8 cellular contexts compared by ENCODE assay signal in the genomic region with DNA sequence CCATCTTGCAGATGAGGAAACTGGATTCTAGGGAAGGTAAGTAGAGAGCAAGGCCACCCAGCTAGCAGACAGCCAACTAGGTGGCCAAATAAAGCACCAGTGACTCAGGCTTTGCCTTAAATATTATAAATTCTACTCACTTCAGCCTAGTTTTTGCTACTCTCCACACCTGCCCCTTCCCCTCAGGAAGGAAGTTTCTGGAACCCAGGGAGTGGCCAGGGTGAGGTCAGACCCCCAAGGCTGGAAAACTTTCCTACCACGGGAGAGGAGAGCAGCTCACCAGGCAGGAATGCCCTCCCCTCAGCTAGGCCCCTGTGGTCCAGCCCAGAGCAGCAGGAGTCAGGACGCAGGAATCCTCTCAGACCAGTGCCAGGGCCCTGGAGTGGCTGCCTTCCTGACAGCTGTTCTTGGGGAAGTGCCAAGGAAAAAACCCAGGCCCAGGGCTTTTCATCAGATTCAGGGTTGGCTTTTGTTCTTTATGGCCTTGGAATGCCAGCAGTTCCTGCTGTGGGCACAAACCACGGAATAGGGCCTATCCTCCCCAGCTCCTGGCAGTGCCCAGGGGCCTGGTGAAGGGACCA. TPM values are rescaled to one million over a fixed set of nuclear protein-coding genes. Genes with fewer than 3 reads are reported as not detected.
DNase-seq lines count a peak whose midpoint lies in the region; TF ChIP-seq lines count a peak whose summit lies in the region.

No MANE protein-coding gene starts in this region.

- H2AFZ ChIP-seq in ACC112 (ENCODE audit: low read length, unreplicated experiment) = no peak overlapping the region

- peaks cover 41% of the 10 kb centered on the region for H3K4me1 ChIP-seq in ACC112 (ENCODE audit: control insufficient read depth, insufficient read depth, low read length, unreplicated experiment)
- peaks cover 27% of the 10 kb centered on the region for H3K4me1 ChIP-seq in muscle layer of colon (ENCODE audit: insufficient read depth, low read length)

- H3K4me3 ChIP-seq in ACC112 (ENCODE audit: low read depth, low read length) = no peak overlapping the region
- peak overlapping the region; percentile 21 for H3K4me3 ChIP-seq in epithelial cell of proximal tubule (ENCODE audit: low read depth, low read length)
- no peak overlapping the region for H3K4me3 ChIP-seq in muscle layer of colon (ENCODE audit: low read depth in 1 of 2, low read length in 2 of 2)

- H3K27me3 ChIP-seq in ACC112 (ENCODE audit: insufficient read depth, low read length) (peaks cover 2% of the 10 kb centered on the region; the same call in 1 of the 2 replicates), muscle layer of colon (ENCODE audit: control insufficient read depth in 1 of 2, insufficient read depth in 2 of 2, low read length in 2 of 2) (peaks cover 0 to under 1% of the 10 kb centered on the region in 2 donors)

- TF ChIP-seq CTCF in epithelial cell of proximal tubule (conservative IDR thresholded peaks at IDR 0.05; ENCODE audit: low read depth, low read length) = no peak

- peak; percentile 30 for DNase-seq in NCI-H2196 treated with DMSO at 0.1 percent for 48 hours (lab: John Stamatoyannopoulos, UW; ENCODE audit: unreplicated experiment)
- DNase-seq in epithelial cell of proximal tubule (ENCODE audit: low read depth) = peak; percentile 83
- no peak for DNase-seq in ecto neural progenitor cell (ENCODE audit: low spot score)
- no peak for DNase-seq in NCI-H1105 treated with DMSO at 0.1 percent for 48 hours (lab: John Stamatoyannopoulos, UW)
- DNase-seq in NCI-H146 (lab: John Stamatoyannopoulos, UW) = no peak
- no peak for DNase-seq in Ammon's horn (ENCODE audit: low spot score)

- no peaks in the 10 kb centered on the region for H3K9me3 ChIP-seq in muscle layer of colon (ENCODE audit: low read length)

- H3K27ac ChIP-seq in ACC112 (ENCODE audit: low read depth, low read length) = peak overlapping the region; percentile 77
- peak overlapping the region; percentile 24 for H3K27ac ChIP-seq in muscle layer of colon (ENCODE audit: low read depth, low read length)

- no peaks in the 10 kb centered on the region for H3K79me2 ChIP-seq in ACC112 (ENCODE audit: control insufficient read depth, insufficient read depth, low read length, unreplicated experiment)

- H3K36me3 ChIP-seq in ACC112 (ENCODE audit: insufficient read depth, low read length) (no peaks in the 10 kb centered on the region), muscle layer of colon (ENCODE audit: insufficient read depth, low read length) (no peaks in the 10 kb centered on the region)

- H3K9ac ChIP-seq in muscle layer of colon (ENCODE audit: low read length) = no peak overlapping the region

RNA-seq across cellular contexts. Expression of gene PAX8, which starts 5.1 kb away (rescaled TPM):
- total RNA-seq in epithelial cell of proximal tubule = 109 and 127 TPM in 2 replicates

Comparison
In these comparisons a context has a peak if more than half of its experiments do, and no peak if none do; other contexts are left out.
1. DNase-seq: peak in NCI-H2196 treated with DMSO at 0.1 percent for 48 hours (single experiment) and epithelial cell of proximal tubule (single experiment); none in ecto neural progenitor cell (single experiment), NCI-H1105 treated with DMSO at 0.1 percent for 48 hours (single experiment), NCI-H146 (single experiment) and Ammon's horn (single experiment).